ENCODE assay signal across 8 cellular contexts in the genomic region with DNA sequence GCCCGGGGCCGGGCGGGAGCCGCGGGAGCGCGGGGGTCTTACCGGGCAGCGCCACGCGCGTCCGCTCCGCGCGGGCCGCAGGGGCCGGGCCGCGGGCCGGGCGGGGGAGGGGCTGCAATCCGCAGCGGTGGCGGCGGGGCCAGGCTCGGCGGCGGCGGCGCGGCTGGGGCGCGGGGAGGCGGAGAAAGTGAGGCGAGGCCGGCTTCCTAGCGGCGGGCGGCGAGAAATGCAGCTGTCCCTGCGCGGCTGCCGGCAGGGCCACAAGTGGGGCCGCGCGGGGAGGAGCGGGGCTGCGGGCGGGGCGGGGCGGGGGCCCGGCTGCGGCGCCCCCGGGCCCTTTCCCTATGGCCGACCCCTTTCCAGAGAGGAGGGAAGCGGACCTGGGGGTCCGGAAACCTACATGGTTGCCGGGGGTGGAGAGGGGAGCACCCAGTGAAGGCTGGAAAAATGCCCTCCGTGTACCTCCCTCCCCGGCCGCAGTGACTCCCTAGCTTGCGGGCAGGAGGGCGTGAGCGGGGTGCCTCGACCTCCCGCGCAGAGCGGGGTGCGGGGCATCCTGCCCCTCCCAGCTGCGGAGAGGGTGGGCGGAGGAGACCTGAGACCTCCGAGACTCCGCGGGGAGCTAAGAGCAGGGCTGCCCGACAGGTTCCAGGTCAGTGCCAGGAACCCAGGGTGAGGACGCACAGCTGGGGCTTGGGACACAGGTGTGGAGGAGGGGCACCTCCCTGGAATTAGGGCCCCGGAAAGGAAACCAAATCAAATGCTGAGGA. TPM values are rescaled to one million over a fixed set of nuclear protein-coding genes. Genes with fewer than 3 reads are reported as not detected.
A peak's percentile ranks its signal among the peaks of the same experiment; 100 is the strongest.
DNase-seq lines count a peak whose midpoint lies in the region; ATAC-seq, FAIRE-seq and TF ChIP-seq lines count a peak whose summit lies in the region.

A gene with protein sequence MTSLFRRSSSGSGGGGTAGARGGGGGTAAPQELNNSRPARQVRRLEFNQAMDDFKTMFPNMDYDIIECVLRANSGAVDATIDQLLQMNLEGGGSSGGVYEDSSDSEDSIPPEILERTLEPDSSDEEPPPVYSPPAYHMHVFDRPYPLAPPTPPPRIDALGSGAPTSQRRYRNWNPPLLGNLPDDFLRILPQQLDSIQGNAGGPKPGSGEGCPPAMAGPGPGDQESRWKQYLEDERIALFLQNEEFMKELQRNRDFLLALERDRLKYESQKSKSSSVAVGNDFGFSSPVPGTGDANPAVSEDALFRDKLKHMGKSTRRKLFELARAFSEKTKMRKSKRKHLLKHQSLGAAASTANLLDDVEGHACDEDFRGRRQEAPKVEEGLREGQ (minus strand): TSS at position 230 of the 770 bp plus-strand sequence. CDS start 69,848 bp downstream, outside the sequence.

- peak within 1 kb of the TSS; percentile 44 for H3K4me3 ChIP-seq in GM12875 (ENCODE audit: low read depth, low read length)
- peak within 1 kb of the TSS; percentile 67 to 92 for H3K4me3 ChIP-seq in SK-N-SH (ENCODE audit: low read depth in 2 of 2, low read length in 1 of 2)
- H3K4me3 ChIP-seq in cardiac muscle cell: peak within 1 kb of the TSS; percentile 99
- H3K4me3 ChIP-seq in pancreas: peak within 1 kb of the TSS; percentile 67 to 86 (median 78)
- peak within 1 kb of the TSS; percentile 75 to 100 (median 80) for H3K4me3 ChIP-seq in tibial nerve

- WGBS in SK-N-SH (ENCODE audit: low lambda C conversion rate): 2% methylated on average over 27 of the region's 79 CpGs
- WGBS in pancreas, 2 donors: 1% methylated on average over 31 to 79 of the region's 79 CpGs
- WGBS in tibial nerve, 2 donors: 4 to 5% methylated on average over 12 to 30 of the region's 79 CpGs

- H4K20me1 ChIP-seq in SK-N-SH (ENCODE audit: insufficient read depth): no peaks in the 10 kb centered on the region

- H3K4me3 Mint-ChIP-seq in activated naive CD8-positive, alpha-beta T cell treated with anti-CD3 and anti-CD28 coated beads, Interleukin-2, amount 10 ng/mL, durations not matched to agents 7 days and 5 days: peak within 1 kb of the TSS; percentile 68

- peak within 1 kb of the TSS; percentile 100 for H3K4me2 ChIP-seq in SK-N-SH

- H3K9ac ChIP-seq in SK-N-SH: peak within 1 kb of the TSS; percentile 96

- H3K27me3 ChIP-seq in SK-N-SH (ENCODE audit: insufficient read depth) (no peaks in the 10 kb centered on the region), cardiac muscle cell (peaks cover 13% of the 10 kb centered on the region), pancreas (no peaks in the 10 kb centered on the region), tibial nerve (no peaks in the 10 kb centered on the region)

- H3K27me3 Mint-ChIP-seq in activated naive CD8-positive, alpha-beta T cell treated with anti-CD3 and anti-CD28 coated beads, Interleukin-2, amount 10 ng/mL, durations not matched to agents 7 days and 5 days: peaks cover 59% of the 10 kb centered on the region

- peak within 1 kb of the TSS; percentile 90 for H2AFZ ChIP-seq in SK-N-SH (ENCODE audit: low read depth)

- TF ChIP-seq EP300 in SK-N-SH (IDR thresholded peaks at IDR 0.05; ENCODE audit: borderline replicate concordance in 1 of 2, low read depth in 1 of 2, low read length in 1 of 2) (peak in 1 of 2 experiments; percentile 43; a peak in 1 of 4 replicates), tibial nerve (IDR thresholded peaks at IDR 0.05) (no peak)

- H3K36me3 ChIP-seq in SK-N-SH (replicated peaks in 1 of 2; ENCODE audit: control insufficient read depth in 1 of 2, insufficient read depth in 2 of 2, low read length in 1 of 2) (no peaks in the 10 kb centered on the region), cardiac muscle cell (no peaks in the 10 kb centered on the region), pancreas (no peaks in the 10 kb centered on the region), tibial nerve (no peaks in the 10 kb centered on the region)

- peak; percentile 86 for FAIRE-seq in HTR-8/SVneo (lab: Jason Lieb, UNC)
- FAIRE-seq in pancreas (lab: Jason Lieb, UNC): no peak

- TF ChIP-seq RAD21 in SK-N-SH (IDR thresholded peaks at IDR 0.05; ENCODE audit: low read length): peak; percentile 17; the same call in 1 of the 2 replicates

- CTCF ChIA-PET in SK-N-SH (lab: Yijun Ruan, JAX): interaction anchor here (0.6 to 4.7 kb wide), 32 partner anchors 9 to 684 kb away, joined by 3 to 43 read pairs (median 6); no protein-coding TSS in a partner anchor

- H3K4me1 ChIP-seq in SK-N-SH (ENCODE audit: control insufficient read depth in 1 of 2, insufficient read depth in 2 of 2, low read depth in 1 of 2, low read length in 1 of 2): peaks cover 26 to 41% of the 10 kb centered on the region in 2 experiments; a peak in 3 of 4 replicates
- H3K4me1 ChIP-seq in cardiac muscle cell (ENCODE audit: low read depth): peaks cover 10% of the 10 kb centered on the region
- peaks cover 0 to 9% (median 0%) of the 10 kb centered on the region in 3 donors for H3K4me1 ChIP-seq in pancreas
- peaks cover 3 to 53% (median 20%) of the 10 kb centered on the region in 4 donors for H3K4me1 ChIP-seq in tibial nerve

- no peak within 1 kb of the TSS for H3K27ac Mint-ChIP-seq in activated naive CD8-positive, alpha-beta T cell treated with anti-CD3 and anti-CD28 coated beads, Interleukin-2, amount 10 ng/mL, durations not matched to agents 7 days and 5 days

- peaks cover 52% of the 10 kb centered on the region for H3K79me2 ChIP-seq in SK-N-SH (ENCODE audit: insufficient read depth)

- DNase-seq in HTR-8/SVneo (ENCODE audit: insufficient read length, low spot score): peak; percentile 79
- peak; percentile 98 for DNase-seq in SK-N-SH
- DNase-seq in activated naive CD8-positive, alpha-beta T cell treated with anti-CD3 and anti-CD28 coated beads, Interleukin-2, amount 10 ng/mL, durations not matched to agents 7 days and 5 days: peak; percentile 75
- peak; percentile 70 to 86 for DNase-seq in cardiac muscle cell (ENCODE audit: low read depth in 1 of 2, low spot score in 1 of 2)
- peak; percentile 77 to 93 (median 85) for DNase-seq in pancreas
- peak; percentile 53 to 61 for DNase-seq in tibial nerve (ENCODE audit: low spot score in 2 of 2)
- no peak for DNase-seq in medulla oblongata (ENCODE audit: extremely low spot score)

- no peaks in the 10 kb centered on the region for H3K9me3 Mint-ChIP-seq in activated naive CD8-positive, alpha-beta T cell treated with anti-CD3 and anti-CD28 coated beads, Interleukin-2, amount 10 ng/mL, durations not matched to agents 7 days and 5 days

- TF ChIP-seq POLR2A in tibial nerve (IDR thresholded peaks at IDR 0.05): no peak

- H3K9me3 ChIP-seq in SK-N-SH (no peaks in the 10 kb centered on the region), cardiac muscle cell (ENCODE audit: low read depth) (no peaks in the 10 kb centered on the region), pancreas (no peaks in the 10 kb centered on the region), tibial nerve (no peaks in the 10 kb centered on the region)

- no peaks in the 10 kb centered on the region for H3K9me2 ChIP-seq in SK-N-SH

- H3F3A ChIP-seq in SK-N-SH (replicated peaks; ENCODE audit: insufficient read depth): peaks cover 22% of the 10 kb centered on the region

- ATAC-seq in activated naive CD8-positive, alpha-beta T cell treated with anti-CD3 and anti-CD28 coated beads, Interleukin-2, amount 10 ng/mL, durations not matched to agents 7 days and 5 days (ENCODE audit: low read depth): peak; percentile 67
- peak; percentile 80 to 92 (median 84) for ATAC-seq in pancreas

- peak within 1 kb of the TSS; percentile 71 to 79 for H3K27ac ChIP-seq in SK-N-SH (ENCODE audit: low read depth in 2 of 2, low read length in 1 of 2)
- peak within 1 kb of the TSS; percentile 87 for H3K27ac ChIP-seq in cardiac muscle cell
- peak within 1 kb of the TSS; percentile 82 to 95 (median 93) for H3K27ac ChIP-seq in pancreas
- H3K27ac ChIP-seq in tibial nerve: peak within 1 kb of the TSS; percentile 98 to 99 (median 99)

- no peaks in the 10 kb centered on the region for H3K36me3 Mint-ChIP-seq in activated naive CD8-positive, alpha-beta T cell treated with anti-CD3 and anti-CD28 coated beads, Interleukin-2, amount 10 ng/mL, durations not matched to agents 7 days and 5 days

- peak; percentile 42; the same call in 1 of the 2 replicates for TF ChIP-seq CTCF in GM12875 (IDR thresholded peaks at IDR 0.05; ENCODE audit: borderline replicate concordance, insufficient read depth, low read depth, low read length)
- TF ChIP-seq CTCF in SK-N-SH (IDR thresholded peaks at IDR 0.05): no peak
- no peak for TF ChIP-seq CTCF in cardiac muscle cell (IDR thresholded peaks at IDR 0.05; ENCODE audit: low read depth, low read length)
- no peak for TF ChIP-seq CTCF in pancreas (IDR thresholded peaks at IDR 0.05)
- peak; percentile 30 to 62 (median 51) for TF ChIP-seq CTCF in tibial nerve (IDR thresholded peaks at IDR 0.05)

- POLR2A ChIA-PET in SK-N-SH (lab: Yijun Ruan, JAX): interaction anchor here (0.8 to 2.2 kb wide), 6 partner anchors 16 to 105 kb away, joined by 3 to 8 read pairs (median 4); a partner anchor contains a TSS
- POLR2A ChIA-PET in activated naive CD8-positive, alpha-beta T cell treated with anti-CD3 and anti-CD28 coated beads, Interleukin-2, amount 10 ng/mL, durations not matched to agents 7 days and 5 days (lab: Charles Lee): interaction anchor here (0.9 to 1.2 kb wide), 2 partner anchors 52 to 55 kb away, joined by 3 to 5 read pairs; a partner anchor contains a TSS

- intact Hi-C loops in pancreas (cut with DNase I): loop anchor here in 1 of 3 donors (10.0 kb wide), 1 partner anchor 61 kb away; no protein-coding TSS in a partner anchor

- peaks cover 19% of the 10 kb centered on the region for H3K4me1 Mint-ChIP-seq in activated naive CD8-positive, alpha-beta T cell treated with anti-CD3 and anti-CD28 coated beads, Interleukin-2, amount 10 ng/mL, durations not matched to agents 7 days and 5 days

TF ChIP-seq in SK-N-SH, 30 proteins besides CTCF, POLR2A, EP300 and RAD21 (continues in another document):
- TF ChIP-seq, protein P1, sequence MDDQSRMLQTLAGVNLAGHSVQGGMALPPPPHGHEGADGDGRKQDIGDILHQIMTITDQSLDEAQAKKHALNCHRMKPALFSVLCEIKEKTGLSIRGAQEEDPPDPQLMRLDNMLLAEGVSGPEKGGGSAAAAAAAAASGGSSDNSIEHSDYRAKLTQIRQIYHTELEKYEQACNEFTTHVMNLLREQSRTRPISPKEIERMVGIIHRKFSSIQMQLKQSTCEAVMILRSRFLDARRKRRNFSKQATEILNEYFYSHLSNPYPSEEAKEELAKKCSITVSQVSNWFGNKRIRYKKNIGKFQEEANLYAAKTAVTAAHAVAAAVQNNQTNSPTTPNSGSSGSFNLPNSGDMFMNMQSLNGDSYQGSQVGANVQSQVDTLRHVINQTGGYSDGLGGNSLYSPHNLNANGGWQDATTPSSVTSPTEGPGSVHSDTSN (IDR thresholded peaks at IDR 0.05): no peak; the same call in 1 of the 2 replicates

RNA-seq across cellular contexts. Expression of the gene that starts here (rescaled TPM):
- polyA plus RNA-seq in SK-N-SH (2012; rRNA removed) (50.3 and 58.9 TPM in 2 replicates), cardiac muscle cell (10.9 and 15.3 TPM in 2 replicates), pancreas (10 to 100 TPM; 26.4 to 30.4 TPM)
- 25.4 and 31.6 TPM in 2 replicates for polyA plus RNA-seq in SK-N-SH (2012; cell fraction: cytosol; rRNA removed)
- 207 and 306 TPM in 2 replicates for polyA plus RNA-seq in SK-N-SH (2012; cell fraction: nucleus; rRNA removed)
- total RNA-seq in activated naive CD8-positive, alpha-beta T cell treated with anti-CD3 and anti-CD28 coated beads, Interleukin-2, amount 10 ng/mL, durations not matched to agents 7 days and 5 days: 1 to 10 TPM in 1 of 2 experiments, under 1 TPM in 1; 0.28 to 1.2 TPM
- total RNA-seq in cardiac muscle cell (14.8 and 18.3 TPM in 2 replicates), pancreas (10 to 100 TPM; 16.5 to 22.5 (median 21.2) TPM), tibial nerve (10 to 100 TPM; 32.1 to 55.5 (median 38.8) TPM)

Comparison
In these comparisons a context has a peak if more than half of its experiments do, and no peak if none do; other contexts are left out.
1. H3K4me3 ChIP-seq: peak in every context shown above with its lines; median percentile 99 in cardiac muscle cell; 80 in tibial nerve; 80 in SK-N-SH; 78 in pancreas; 44 in GM12875.
2. CTCF ChIP-seq: peak in GM12875 (single experiment) and tibial nerve (5 of 5); none in SK-N-SH (single experiment), cardiac muscle cell (single experiment) and pancreas (0 of 4).
3. Peak in every context shown above with its lines, with median percentiles within 50 percentile points of each other: H3K27ac ChIP-seq.